In the genomic region with DNA sequence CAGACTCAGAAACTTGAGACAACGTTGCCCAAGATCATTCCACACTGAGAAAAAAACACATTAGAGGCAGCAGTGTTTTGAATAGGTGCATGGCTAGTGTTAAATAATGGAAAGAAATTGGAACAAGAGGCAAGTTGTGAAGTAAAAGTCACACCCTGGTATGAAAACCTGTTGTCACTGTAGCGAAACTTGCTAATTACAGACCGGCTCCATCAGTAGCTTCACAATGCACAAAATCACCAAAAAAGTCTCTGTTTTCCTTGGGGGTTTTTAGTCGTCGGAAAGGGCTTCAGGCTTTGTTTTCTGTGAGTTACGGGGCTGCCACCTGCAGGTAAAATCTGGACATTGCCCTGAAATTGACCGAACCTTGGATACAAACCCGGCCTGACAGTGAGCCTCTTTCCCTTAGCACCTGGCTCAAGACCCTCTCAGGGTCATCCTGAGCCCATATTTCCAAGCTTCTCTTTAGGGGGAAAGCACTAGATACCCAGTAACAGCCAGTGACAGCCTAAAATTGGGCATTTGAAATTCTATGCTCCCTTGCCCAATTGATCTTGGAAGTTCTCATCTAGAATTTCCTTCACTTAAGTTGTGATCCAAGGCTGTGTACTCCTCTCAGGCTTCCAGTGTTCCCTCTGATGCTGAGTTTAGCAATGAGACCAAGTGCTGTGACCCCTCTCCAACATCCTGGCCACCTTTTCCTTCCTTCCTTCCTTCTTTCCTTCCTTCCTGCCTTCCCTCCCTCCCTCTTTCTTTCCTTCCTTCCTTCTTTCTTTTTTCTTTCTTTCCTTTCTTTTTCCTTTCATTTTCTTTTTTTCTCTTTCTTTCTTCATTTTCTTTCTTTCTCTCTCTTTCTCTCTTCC, we compare ENCODE assay signal across 8 cellular contexts. TPM values are rescaled to one million over a fixed set of nuclear protein-coding genes. Genes with fewer than 3 reads are reported as not detected.
DNase-seq lines count a peak whose midpoint lies in the region; ATAC-seq and TF ChIP-seq lines count a peak whose summit lies in the region.

No MANE protein-coding gene starts in this region.

- 0 to 2% methylated on average over 8 of the region's 8 CpGs for WGBS in lung, 2 donors

- TF ChIP-seq CTCF in lung (IDR thresholded peaks at IDR 0.05; ENCODE audit: control extremely low read depth, extremely low read depth) = peak; percentile 82

- peak; percentile 59 for ATAC-seq in HG03342 (IDR thresholded peaks at IDR 0.05; ENCODE audit: unreplicated experiment)
- peak; percentile 72 for ATAC-seq in lung (ENCODE audit: insufficient read depth, low FRiP score)
- no peak for ATAC-seq in GM19023 (IDR thresholded peaks at IDR 0.05; ENCODE audit: unreplicated experiment)

- H3K27ac Mint-ChIP-seq in activated CD4-positive, alpha-beta T cell treated with anti-CD3 and anti-CD28 coated beads, Interleukin-2, amount 10 ng/mL, durations not matched to agents 24 days and 14 days = no peak overlapping the region

- peaks cover 28% of the 10 kb centered on the region for H3K4me1 Mint-ChIP-seq in activated CD4-positive, alpha-beta T cell treated with anti-CD3 and anti-CD28 coated beads, Interleukin-2, amount 10 ng/mL, durations not matched to agents 24 days and 14 days

- H3K36me3 ChIP-seq in lung (ENCODE audit: control insufficient read depth in 2 of 2, insufficient read depth in 2 of 2, low read length in 2 of 2) = no peaks in the 10 kb centered on the region

- no peak overlapping the region for H3K27ac ChIP-seq in lung (ENCODE audit: low read depth in 1 of 2, low read length in 1 of 2)

- peak; percentile 43 for DNase-seq in DMS53 treated with DMSO at 0.1 percent for 48 hours (lab: John Stamatoyannopoulos, UW; ENCODE audit: unreplicated experiment)
- DNase-seq in NCI-H524 treated with DMSO at 0.1 percent for 48 hours (lab: John Stamatoyannopoulos, UW) = peak; percentile 63
- peak; percentile 93 for DNase-seq in activated CD4-positive, alpha-beta T cell treated with anti-CD3 and anti-CD28 coated beads, Interleukin-2, amount 10 ng/mL, durations not matched to agents 24 days and 14 days
- peak; percentile 70 to 71 for DNase-seq in dermis microvascular lymphatic vessel endothelial cell (ENCODE audit: low read depth in 2 of 2)
- DNase-seq in lung (ENCODE audit: low spot score) = peak; percentile 68
- peak; percentile 49 for DNase-seq in stimulated activated CD8-positive, alpha-beta memory T cell treated with anti-CD3 and anti-CD28 coated beads, Interleukin-15, amount 100 ng/mL, for 1 hour (ENCODE audit: low read depth)

- peak overlapping the region; percentile 8 for H3K4me3 Mint-ChIP-seq in activated CD4-positive, alpha-beta T cell treated with anti-CD3 and anti-CD28 coated beads, Interleukin-2, amount 10 ng/mL, durations not matched to agents 24 days and 14 days

- no peaks in the 10 kb centered on the region for H3K9me3 Mint-ChIP-seq in activated CD4-positive, alpha-beta T cell treated with anti-CD3 and anti-CD28 coated beads, Interleukin-2, amount 10 ng/mL, durations not matched to agents 24 days and 14 days

- intact Hi-C loops in activated CD4-positive, alpha-beta T cell treated with anti-CD3 and anti-CD28 coated beads, Interleukin-2, amount 10 ng/mL, durations not matched to agents 24 days and 14 days (cut with micrococcal nuclease) = loop anchor here (1.0 to 5.0 kb wide), 3 partner anchors 89 to 230 kb away; a partner anchor contains a TSS

- no peaks in the 10 kb centered on the region for H3K9me3 ChIP-seq in lung (ENCODE audit: control insufficient read depth in 2 of 2, insufficient read depth in 1 of 2, low read length in 1 of 2)

- no peak overlapping the region for H3K4me3 ChIP-seq in lung

- no peaks in the 10 kb centered on the region for H3K27me3 ChIP-seq in lung (ENCODE audit: control insufficient read depth, insufficient read depth)

- no peaks in the 10 kb centered on the region for H3K4me1 ChIP-seq in lung (ENCODE audit: control insufficient read depth in 2 of 2, insufficient read depth in 2 of 2, low read length in 2 of 2)

- H3K27me3 Mint-ChIP-seq in activated CD4-positive, alpha-beta T cell treated with anti-CD3 and anti-CD28 coated beads, Interleukin-2, amount 10 ng/mL, durations not matched to agents 24 days and 14 days = peaks cover 16% of the 10 kb centered on the region

- no peaks in the 10 kb centered on the region for H3K36me3 Mint-ChIP-seq in activated CD4-positive, alpha-beta T cell treated with anti-CD3 and anti-CD28 coated beads, Interleukin-2, amount 10 ng/mL, durations not matched to agents 24 days and 14 days (ENCODE audit: low read depth)

RNA-seq across cellular contexts. Expression of a gene that starts 7.2 kb away (rescaled TPM):
- 172 and 182 TPM in 2 replicates for total RNA-seq in activated CD4-positive, alpha-beta T cell treated with anti-CD3 and anti-CD28 coated beads, Interleukin-2, amount 10 ng/mL, durations not matched to agents 24 days and 14 days
- total RNA-seq in dermis microvascular lymphatic vessel endothelial cell = 69.3 and 81.2 TPM in 2 replicates
- 100 to 1,000 TPM in 1 of 2 donors, 10 to 100 TPM in 1; 77.1 to 151 TPM for total RNA-seq in lung
- polyA plus RNA-seq in lung = 100 to 1,000 TPM in 1 of 2 donors, 10 to 100 TPM in 1; 51.0 to 198 TPM

RNA-seq across cellular contexts. Expression of a gene that starts 43.7 kb away (rescaled TPM):
- 68.9 and 69.5 TPM in 2 replicates for total RNA-seq in activated CD4-positive, alpha-beta T cell treated with anti-CD3 and anti-CD28 coated beads, Interleukin-2, amount 10 ng/mL, durations not matched to agents 24 days and 14 days
- total RNA-seq in dermis microvascular lymphatic vessel endothelial cell = 17.2 and 27.2 TPM in 2 replicates
- total RNA-seq in lung = 10 to 100 TPM; 60.2 to 82.3 TPM
- 10 to 100 TPM; 40.0 to 46.4 TPM for polyA plus RNA-seq in lung

Comparison
In these comparisons a context has a peak if more than half of its experiments do, and no peak if none do; other contexts are left out.
1. DNase-seq: peak in every context shown above with its lines; median percentile 93 in activated CD4-positive, alpha-beta T cell treated with anti-CD3 and anti-CD28 coated beads, Interleukin-2, amount 10 ng/mL, durations not matched to agents 24 days and 14 days; 70 in dermis microvascular lymphatic vessel endothelial cell; 68 in lung; 63 in NCI-H524 treated with DMSO at 0.1 percent for 48 hours; 49 in stimulated activated CD8-positive, alpha-beta memory T cell treated with anti-CD3 and anti-CD28 coated beads, Interleukin-15, amount 100 ng/mL, for 1 hour; 43 in DMS53 treated with DMSO at 0.1 percent for 48 hours.